9 cellular contexts compared by ENCODE assay signal in the genomic region with DNA sequence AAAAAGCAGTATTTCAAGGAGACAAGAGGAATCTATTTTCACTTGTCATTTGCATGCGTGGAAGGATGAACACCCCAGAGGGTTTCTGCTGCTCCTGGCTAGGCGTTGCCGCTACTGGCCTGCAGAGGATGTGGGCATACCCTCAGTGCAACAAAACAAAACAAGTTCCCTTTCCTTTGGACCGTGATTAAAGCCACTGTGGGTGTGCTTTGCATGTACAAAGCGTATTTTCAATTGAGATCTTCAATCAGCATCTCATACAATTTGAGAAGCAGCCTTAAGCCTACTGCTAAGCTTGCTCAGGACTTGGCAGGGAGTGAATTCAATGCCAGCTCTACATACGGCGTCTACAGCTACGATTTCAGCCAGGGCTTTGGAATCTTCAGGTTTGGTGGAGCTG.
DNase-seq lines count a peak whose midpoint lies in the region; ATAC-seq lines count a peak whose summit lies in the region.
"Had no signal": no experiment of that assay in that cellular context is flagged by ENCODE, and none has a peak within 500 bp of the region (broad histone marks: within the 10 kb centered on the region; RNA-seq: fewer than 3 reads in every experiment).

No MANE protein-coding gene starts in this region.

- H3K36me3 Mint-ChIP-seq in activated CD4-positive, alpha-beta T cell treated with anti-CD3 and anti-CD28 coated beads, Interleukin-2, amount 10 ng/mL, durations not matched to agents 7 days and 5 days (ENCODE audit: low read depth), result peaks cover 14% of the 10 kb centered on the region
- peaks cover 5% of the 10 kb centered on the region for H3K36me3 Mint-ChIP-seq in memory B cell

- peak overlapping the region; percentile 26 for H3K4me3 Mint-ChIP-seq in activated CD4-positive, alpha-beta T cell treated with anti-CD3 and anti-CD28 coated beads, Interleukin-2, amount 10 ng/mL, durations not matched to agents 7 days and 5 days
- H3K4me3 Mint-ChIP-seq in memory B cell, result peak overlapping the region; percentile 31

- CTCF ChIA-PET in activated CD4-positive, alpha-beta T cell treated with anti-CD3 and anti-CD28 coated beads, Interleukin-2, amount 10 ng/mL, durations not matched to agents 7 days and 5 days (lab: Charles Lee), result no interaction called here

- H3K4me1 Mint-ChIP-seq in activated CD4-positive, alpha-beta T cell treated with anti-CD3 and anti-CD28 coated beads, Interleukin-2, amount 10 ng/mL, durations not matched to agents 7 days and 5 days, result peaks cover 44% of the 10 kb centered on the region
- H3K4me1 Mint-ChIP-seq in memory B cell, result peaks cover 60% of the 10 kb centered on the region

- ATAC-seq in GM21576 (IDR thresholded peaks at IDR 0.05; ENCODE audit: unreplicated experiment), result peak; percentile 50
- ATAC-seq in HG03565 (IDR thresholded peaks at IDR 0.05; ENCODE audit: unreplicated experiment), result peak; percentile 55
- peak; percentile 99 for ATAC-seq in memory B cell (ENCODE audit: low read depth)

- H3K27me3 Mint-ChIP-seq in activated CD4-positive, alpha-beta T cell treated with anti-CD3 and anti-CD28 coated beads, Interleukin-2, amount 10 ng/mL, durations not matched to agents 7 days and 5 days, result no peaks in the 10 kb centered on the region
- H3K27me3 Mint-ChIP-seq in memory B cell, result no peaks in the 10 kb centered on the region

- DNase-seq in activated CD4-positive, alpha-beta T cell treated with anti-CD3 and anti-CD28 coated beads, Interleukin-2, amount 10 ng/mL, durations not matched to agents 7 days and 5 days, result peak; percentile 76
- DNase-seq in activated CD4-positive, alpha-beta T cell treated with anti-CD3 and anti-CD28 coated beads, Interleukin-2, amount 50 U/mL, for 48 hours, result no peak
- DNase-seq in memory B cell (ENCODE audit: low spot score in 2 of 2) (peak in 1 of 2 donors; percentile 64), NCI-H1694 treated with DMSO at 0.1 percent for 48 hours (lab: John Stamatoyannopoulos, UW) (no peak), activated T-cell treated with anti-CD3 and anti-CD28 coated beads for 4 hours (no peak), iPS-NIHi7 (ENCODE audit: extremely low spot score) (no peak)
- DNase-seq: activated T-cell treated with anti-CD3 and anti-CD28 coated beads, Interleukin-2, amount 50 U/mL, for 48 hours had no signal

- POLR2A ChIA-PET in activated CD4-positive, alpha-beta T cell treated with anti-CD3 and anti-CD28 coated beads, Interleukin-2, amount 10 ng/mL, durations not matched to agents 7 days and 5 days (lab: Charles Lee), result interaction anchor here (0.6 kb wide), 1 partner anchor 216 kb away, joined by 4 read pairs; no protein-coding TSS in a partner anchor

- H3K9me3 Mint-ChIP-seq in activated CD4-positive, alpha-beta T cell treated with anti-CD3 and anti-CD28 coated beads, Interleukin-2, amount 10 ng/mL, durations not matched to agents 7 days and 5 days, result peaks cover 23% of the 10 kb centered on the region
- H3K9me3 Mint-ChIP-seq in memory B cell, result no peaks in the 10 kb centered on the region

- H3K27ac Mint-ChIP-seq in activated CD4-positive, alpha-beta T cell treated with anti-CD3 and anti-CD28 coated beads, Interleukin-2, amount 10 ng/mL, durations not matched to agents 7 days and 5 days, result peak overlapping the region; percentile 84
- H3K27ac Mint-ChIP-seq in memory B cell, result peak overlapping the region; percentile 56
